ENCODE assay signal across 1 cellular context in the genomic region with DNA sequence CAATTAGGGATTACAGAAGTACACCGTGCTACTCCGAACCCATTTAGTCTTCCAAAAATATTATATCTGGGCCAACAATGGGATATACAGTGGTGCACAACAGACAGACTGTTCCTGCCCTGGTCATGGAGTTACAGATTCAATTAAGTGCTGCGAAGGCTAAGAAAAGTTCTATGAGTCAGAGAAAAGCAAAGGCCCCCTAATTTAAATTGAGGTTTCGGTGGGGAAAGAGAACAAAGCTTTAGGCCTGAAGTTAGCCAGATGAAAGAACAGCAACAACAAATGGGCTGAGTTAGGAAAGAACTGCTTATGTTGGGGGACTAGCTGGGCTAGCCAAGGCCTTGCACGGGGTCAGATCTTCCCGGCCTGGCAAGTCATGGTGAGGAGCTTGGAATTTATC.
TF ChIP-seq lines count a peak whose summit lies in the region.

No MANE protein-coding gene starts in this region.

TF ChIP-seq in H1, 55 proteins besides CTCF, POLR2A, EP300 and RAD21 (continued from another document):
- TF ChIP-seq CHD7 (IDR thresholded peaks at IDR 0.05; ENCODE audit: insufficient replicate concordance, low read length) (no peak), SAP30 (IDR thresholded peaks at IDR 0.05; ENCODE audit: insufficient read depth, insufficient replicate concordance, low read length) (no peak), PHF8 (conservative IDR thresholded peaks at IDR 0.05; ENCODE audit: low read depth, low read length) (no peak), MAFK (IDR thresholded peaks at IDR 0.05; ENCODE audit: low read depth, low read length) (no peak), GTF2F1 (IDR thresholded peaks at IDR 0.05; ENCODE audit: borderline replicate concordance, low read depth, low read length) (no peak), CREB1 (IDR thresholded peaks at IDR 0.05) (no peak), KDM5A (IDR thresholded peaks at IDR 0.05; ENCODE audit: low read length) (no peak), POLR2AphosphoS5 (IDR thresholded peaks at IDR 0.05; ENCODE audit: low read depth, low read length) (no peak)
